In the genomic region with DNA sequence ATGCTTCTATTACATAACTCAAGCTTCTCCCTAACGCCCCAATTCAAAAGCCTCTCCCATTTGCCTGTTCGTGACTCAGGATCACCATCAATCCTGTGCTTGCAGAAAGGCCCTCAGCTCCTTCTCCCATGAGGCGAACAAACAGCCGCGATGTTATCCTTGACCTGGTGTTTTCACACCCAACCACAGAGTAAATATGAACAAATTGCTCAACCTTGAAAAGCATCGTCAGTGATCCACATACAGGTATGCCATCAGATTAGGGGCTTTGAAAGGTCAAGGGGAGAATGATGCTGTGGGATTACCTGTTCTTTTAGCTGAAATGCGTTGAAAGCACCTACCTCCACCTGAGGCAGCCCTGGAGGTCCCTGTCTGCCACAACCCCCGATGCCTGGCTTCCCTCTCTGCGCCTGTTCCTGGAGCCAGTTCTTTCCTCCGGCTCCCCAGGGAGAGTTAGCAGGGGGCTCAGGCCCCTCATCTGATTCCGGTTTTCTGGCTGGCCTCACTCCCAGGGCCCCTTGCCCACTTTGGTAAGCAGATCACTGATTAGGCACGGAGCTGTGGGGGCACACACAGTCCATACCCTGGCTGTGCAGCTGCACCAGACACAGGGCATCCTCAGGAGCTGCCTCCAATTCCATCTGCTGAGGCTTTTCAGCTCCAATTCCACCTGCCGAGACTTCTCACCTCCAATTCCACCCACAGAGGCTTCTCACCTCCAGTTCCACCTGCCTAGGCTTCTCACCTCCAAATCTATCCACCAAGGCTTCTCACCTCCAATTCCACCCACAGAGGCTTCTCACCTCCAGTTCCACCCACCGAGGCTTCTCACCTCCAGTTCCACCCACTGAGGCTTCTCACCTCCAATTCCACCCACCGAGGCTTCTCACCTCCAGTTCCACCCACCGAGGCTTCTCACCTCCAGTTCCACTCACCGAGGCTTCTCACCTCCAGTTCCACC, we compare ENCODE assay signal across 1 cellular context.
TF ChIP-seq lines count a peak whose summit lies in the region.

No MANE protein-coding gene starts in this region.

TF ChIP-seq in HepG2, 621 proteins besides CTCF, POLR2A, EP300 and RAD21 (continued from another document and continues in another):
- no peak for TF ChIP-seq E2F2 (CRISPR knock-in tag; IDR thresholded peaks at IDR 0.05; ENCODE audit: borderline replicate concordance)
- no peak for TF ChIP-seq ZNF607 (CRISPR knock-in tag; IDR thresholded peaks at IDR 0.05; ENCODE audit: borderline replicate concordance)
- no peak for TF ChIP-seq ZNF550 (CRISPR knock-in tag; IDR thresholded peaks at IDR 0.05; ENCODE audit: borderline replicate concordance)
- TF ChIP-seq, protein P1, sequence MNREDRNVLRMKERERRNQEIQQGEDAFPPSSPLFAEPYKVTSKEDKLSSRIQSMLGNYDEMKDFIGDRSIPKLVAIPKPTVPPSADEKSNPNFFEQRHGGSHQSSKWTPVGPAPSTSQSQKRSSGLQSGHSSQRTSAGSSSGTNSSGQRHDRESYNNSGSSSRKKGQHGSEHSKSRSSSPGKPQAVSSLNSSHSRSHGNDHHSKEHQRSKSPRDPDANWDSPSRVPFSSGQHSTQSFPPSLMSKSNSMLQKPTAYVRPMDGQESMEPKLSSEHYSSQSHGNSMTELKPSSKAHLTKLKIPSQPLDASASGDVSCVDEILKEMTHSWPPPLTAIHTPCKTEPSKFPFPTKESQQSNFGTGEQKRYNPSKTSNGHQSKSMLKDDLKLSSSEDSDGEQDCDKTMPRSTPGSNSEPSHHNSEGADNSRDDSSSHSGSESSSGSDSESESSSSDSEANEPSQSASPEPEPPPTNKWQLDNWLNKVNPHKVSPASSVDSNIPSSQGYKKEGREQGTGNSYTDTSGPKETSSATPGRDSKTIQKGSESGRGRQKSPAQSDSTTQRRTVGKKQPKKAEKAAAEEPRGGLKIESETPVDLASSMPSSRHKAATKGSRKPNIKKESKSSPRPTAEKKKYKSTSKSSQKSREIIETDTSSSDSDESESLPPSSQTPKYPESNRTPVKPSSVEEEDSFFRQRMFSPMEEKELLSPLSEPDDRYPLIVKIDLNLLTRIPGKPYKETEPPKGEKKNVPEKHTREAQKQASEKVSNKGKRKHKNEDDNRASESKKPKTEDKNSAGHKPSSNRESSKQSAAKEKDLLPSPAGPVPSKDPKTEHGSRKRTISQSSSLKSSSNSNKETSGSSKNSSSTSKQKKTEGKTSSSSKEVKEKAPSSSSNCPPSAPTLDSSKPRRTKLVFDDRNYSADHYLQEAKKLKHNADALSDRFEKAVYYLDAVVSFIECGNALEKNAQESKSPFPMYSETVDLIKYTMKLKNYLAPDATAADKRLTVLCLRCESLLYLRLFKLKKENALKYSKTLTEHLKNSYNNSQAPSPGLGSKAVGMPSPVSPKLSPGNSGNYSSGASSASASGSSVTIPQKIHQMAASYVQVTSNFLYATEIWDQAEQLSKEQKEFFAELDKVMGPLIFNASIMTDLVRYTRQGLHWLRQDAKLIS (CRISPR knock-in tag; IDR thresholded peaks at IDR 0.05) = no peak
- TF ChIP-seq ZNF44 (CRISPR knock-in tag; IDR thresholded peaks at IDR 0.05) = no peak
- no peak; the same call in 1 of the 2 replicates for TF ChIP-seq ZNF629 (CRISPR knock-in tag; conservative IDR thresholded peaks at IDR 0.05)
- 0 out of 2 replicates have a peak, but pooled peaks have one; percentile 34 for TF ChIP-seq MIXL1 (CRISPR knock-in tag; IDR thresholded peaks at IDR 0.05)
- TF ChIP-seq ZNF766 (CRISPR knock-in tag; IDR thresholded peaks at IDR 0.05; ENCODE audit: borderline replicate concordance) = no peak
- peak; percentile 100 for TF ChIP-seq CBFB (CRISPR knock-in tag; IDR thresholded peaks at IDR 0.05)
- peak; percentile 91; the same call in 1 of the 2 replicates for TF ChIP-seq ZFP37 (CRISPR knock-in tag; IDR thresholded peaks at IDR 0.05; ENCODE audit: borderline replicate concordance)
- TF ChIP-seq TCF7L2 (IDR thresholded peaks at IDR 0.05; ENCODE audit: low read depth, low read length) = no peak
- peak; percentile 72 for TF ChIP-seq KAT8 (CRISPR knock-in tag; IDR thresholded peaks at IDR 0.05)
- no peak for TF ChIP-seq ZNF557 (CRISPR knock-in tag; IDR thresholded peaks at IDR 0.05)
- no peak for TF ChIP-seq THAP9 (CRISPR knock-in tag; IDR thresholded peaks at IDR 0.05; ENCODE audit: borderline replicate concordance)
- no peak for TF ChIP-seq THYN1 (CRISPR knock-in tag; IDR thresholded peaks at IDR 0.05; ENCODE audit: borderline replicate concordance, low read depth)
- TF ChIP-seq ZNF503 (CRISPR knock-in tag; IDR thresholded peaks at IDR 0.05) = peak; percentile 95
- TF ChIP-seq MTF2 (CRISPR knock-in tag; IDR thresholded peaks at IDR 0.05; ENCODE audit: borderline replicate concordance) = no peak
- TF ChIP-seq ISL2 (CRISPR knock-in tag; IDR thresholded peaks at IDR 0.05) = peak; percentile 81
- no peak for TF ChIP-seq ZNF572 (CRISPR knock-in tag; IDR thresholded peaks at IDR 0.05)
- peak; percentile 96 for TF ChIP-seq CEBPG (CRISPR knock-in tag; IDR thresholded peaks at IDR 0.05)
- TF ChIP-seq MBD4 (IDR thresholded peaks at IDR 0.05; ENCODE audit: borderline replicate concordance, low read length) = no peak; the same call in 1 of the 2 replicates
- TF ChIP-seq HMG20A (CRISPR knock-in tag; IDR thresholded peaks at IDR 0.05; ENCODE audit: borderline replicate concordance) = peak; percentile 99
- TF ChIP-seq ZNF674 (CRISPR knock-in tag; IDR thresholded peaks at IDR 0.05; ENCODE audit: low read depth) = 0 out of 2 replicates have a peak, but pooled peaks have one; percentile 74
- TF ChIP-seq IKZF1 (IDR thresholded peaks at IDR 0.05) = no peak
- TF ChIP-seq ZNF484 (CRISPR knock-in tag; IDR thresholded peaks at IDR 0.05; ENCODE audit: borderline replicate concordance, low read depth) = no peak
- no peak; the same call in 1 of the 2 replicates for TF ChIP-seq SOX13 (IDR thresholded peaks at IDR 0.05)
- peak in 1 of 2 experiments; percentile 92; a peak in 2 of 4 replicates for TF ChIP-seq SOX13 (CRISPR knock-in tag; conservative IDR thresholded peaks at IDR 0.05 in 1 of 2, IDR thresholded peaks at IDR 0.05 in 1 of 2)
- TF ChIP-seq ZBTB7A (CRISPR knock-in tag; IDR thresholded peaks at IDR 0.05) = peak; percentile 77; the same call in 1 of the 2 replicates
- peak; percentile 89 for TF ChIP-seq ZNF878 (CRISPR knock-in tag; IDR thresholded peaks at IDR 0.05)
- TF ChIP-seq ZNF546 (CRISPR knock-in tag; conservative IDR thresholded peaks at IDR 0.05) = no peak
- no peak for TF ChIP-seq JDP2 (CRISPR knock-in tag; IDR thresholded peaks at IDR 0.05; ENCODE audit: borderline replicate concordance)
- TF ChIP-seq TEF (CRISPR knock-in tag; IDR thresholded peaks at IDR 0.05) = 0 out of 2 replicates have a peak, but pooled peaks have one; percentile 41
- no peak for TF ChIP-seq ZNF724P (CRISPR knock-in tag; IDR thresholded peaks at IDR 0.05; ENCODE audit: borderline replicate concordance)
- no peak for TF ChIP-seq TRAFD1 (CRISPR knock-in tag; IDR thresholded peaks at IDR 0.05; ENCODE audit: borderline replicate concordance)
- no peak for TF ChIP-seq MLLT10 (CRISPR knock-in tag; IDR thresholded peaks at IDR 0.05)
- TF ChIP-seq ZNF563 (CRISPR knock-in tag; IDR thresholded peaks at IDR 0.05) = no peak
- TF ChIP-seq FLYWCH1 (CRISPR knock-in tag; IDR thresholded peaks at IDR 0.05) = 0 out of 2 replicates have a peak, but pooled peaks have one; percentile 8
- TF ChIP-seq ZNF253 (CRISPR knock-in tag; IDR thresholded peaks at IDR 0.05; ENCODE audit: borderline replicate concordance) = no peak
- TF ChIP-seq CHD2 (IDR thresholded peaks at IDR 0.05; ENCODE audit: low read depth, low read length) = no peak
- TF ChIP-seq HNRNPLL (IDR thresholded peaks at IDR 0.05; ENCODE audit: low read depth, low read length, poor library complexity, severe bottlenecking) = no peak
- TF ChIP-seq ATF7 (IDR thresholded peaks at IDR 0.05) = no peak
- no peak for TF ChIP-seq ATF7 (CRISPR knock-in tag; IDR thresholded peaks at IDR 0.05)
- no peak for TF ChIP-seq RBAK (CRISPR knock-in tag; IDR thresholded peaks at IDR 0.05)
- TF ChIP-seq ZHX1 (CRISPR knock-in tag; IDR thresholded peaks at IDR 0.05; ENCODE audit: low read depth) = peak; percentile 70; the same call in 1 of the 2 replicates
- TF ChIP-seq HOXA5 (CRISPR knock-in tag; IDR thresholded peaks at IDR 0.05) = peak; percentile 85
- no peak for TF ChIP-seq ZNF589 (CRISPR knock-in tag; conservative IDR thresholded peaks at IDR 0.05)
- peak; percentile 98 for TF ChIP-seq NR2F2 (IDR thresholded peaks at IDR 0.05; ENCODE audit: borderline replicate concordance, low read depth)
- peak; percentile 66; the same call in 1 of the 2 replicates for TF ChIP-seq FOXK2 (IDR thresholded peaks at IDR 0.05)
- 0 out of 2 replicates have a peak, but pooled peaks have one; percentile 62 for TF ChIP-seq NFIC (IDR thresholded peaks at IDR 0.05; ENCODE audit: low read length)
